In genomic region chr18:50973367-50974126, GRCh38 we compare ENCODE assay signal across 1 cellular context.
TF ChIP-seq lines count a peak whose summit lies in the region.

No MANE protein-coding gene starts in this region.

TF ChIP-seq in SK-N-SH treated with all-trans-retinoic acid at 6 μM for 48 hours, 23 proteins besides CTCF, POLR2A, EP300 and RAD21 (continued from another document):
- no peak for TF ChIP-seq CSDC2 (CRISPR knock-in tag; IDR thresholded peaks at IDR 0.05)
- no peak for TF ChIP-seq RARB (CRISPR knock-in tag; IDR thresholded peaks at IDR 0.05)
- TF ChIP-seq ZNF70 (CRISPR knock-in tag; IDR thresholded peaks at IDR 0.05): no peak
- TF ChIP-seq OSR1 (CRISPR knock-in tag; IDR thresholded peaks at IDR 0.05): no peak
- TF ChIP-seq, protein P1, sequence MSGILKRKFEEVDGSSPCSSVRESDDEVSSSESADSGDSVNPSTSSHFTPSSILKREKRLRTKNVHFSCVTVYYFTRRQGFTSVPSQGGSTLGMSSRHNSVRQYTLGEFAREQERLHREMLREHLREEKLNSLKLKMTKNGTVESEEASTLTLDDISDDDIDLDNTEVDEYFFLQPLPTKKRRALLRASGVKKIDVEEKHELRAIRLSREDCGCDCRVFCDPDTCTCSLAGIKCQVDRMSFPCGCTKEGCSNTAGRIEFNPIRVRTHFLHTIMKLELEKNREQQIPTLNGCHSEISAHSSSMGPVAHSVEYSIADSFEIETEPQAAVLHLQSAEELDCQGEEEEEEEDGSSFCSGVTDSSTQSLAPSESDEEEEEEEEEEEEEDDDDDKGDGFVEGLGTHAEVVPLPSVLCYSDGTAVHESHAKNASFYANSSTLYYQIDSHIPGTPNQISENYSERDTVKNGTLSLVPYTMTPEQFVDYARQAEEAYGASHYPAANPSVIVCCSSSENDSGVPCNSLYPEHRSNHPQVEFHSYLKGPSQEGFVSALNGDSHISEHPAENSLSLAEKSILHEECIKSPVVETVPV (CRISPR knock-in tag; IDR thresholded peaks at IDR 0.05): no peak
- TF ChIP-seq ESRRG (CRISPR knock-in tag; IDR thresholded peaks at IDR 0.05): no peak
- TF ChIP-seq CREB5 (CRISPR knock-in tag; IDR thresholded peaks at IDR 0.05; ENCODE audit: low read depth): no peak
- TF ChIP-seq ZC3H10 (CRISPR knock-in tag; IDR thresholded peaks at IDR 0.05): no peak
- no peak for TF ChIP-seq BACH2 (CRISPR knock-in tag; IDR thresholded peaks at IDR 0.05; ENCODE audit: borderline replicate concordance)
- TF ChIP-seq GLIS3 (CRISPR knock-in tag; IDR thresholded peaks at IDR 0.05): no peak
- TF ChIP-seq ZFP3 (CRISPR knock-in tag; IDR thresholded peaks at IDR 0.05): no peak
